32 cellular contexts compared by ENCODE assay signal in genomic region chr5:1897386-1897785, GRCh38. TPM values are rescaled to one million over a fixed set of nuclear protein-coding genes. Genes with fewer than 3 reads are reported as not detected.
"Had no signal": no experiment of that assay in that cellular context is flagged by ENCODE, and none has a peak within 500 bp of the region (broad histone marks: within the 10 kb centered on the region; RNA-seq: fewer than 3 reads in every experiment).

No MANE protein-coding gene starts in this region.

- H3K4me3 Mint-ChIP-seq: activated B cell treated with CpG ODN at 0.5 μM for 24 hours; activated CD8-positive, alpha-beta T cell treated with anti-CD3 and anti-CD28 coated beads for 36 hours; activated naive CD8-positive, alpha-beta T cell; activated T-cell treated with anti-CD3 and anti-CD28 coated beads, Interleukin-2, amount 50 U/mL, for 4 hours; activated T-helper 17 cell treated with anti-CD3 and anti-CD28 coated beads, Interleukin-2, amount 50 U/mL, for 72 hours; central memory CD8-positive, alpha-beta T cell; effector memory CD8-positive, alpha-beta T cell; T-helper 17 cell; T-helper 2 cell treated with Interferon-gamma antibody and Interleukin-4, amounts not matched to agents 5 μg/mL and 100 μg/mL, for 36 hours had no signal

- H3K36me3 Mint-ChIP-seq: activated naive CD8-positive, alpha-beta T cell had no signal

- H3K9me3 ChIP-seq: body of pancreas, gastrocnemius medialis had no signal

- ATAC-seq: activated CD4-positive, CD25-positive, alpha-beta regulatory T cell treated with anti-CD3 and anti-CD28 coated beads, Interleukin-2, amount 50 U/mL, for 24 hours; activated CD8-positive, alpha-beta T cell treated with anti-CD3 and anti-CD28 coated beads for 36 hours; activated T-cell treated with anti-CD3 and anti-CD28 coated beads, Interleukin-2, amount 50 U/mL, for 4 hours; activated T-helper 17 cell treated with anti-CD3 and anti-CD28 coated beads, Interleukin-2, amount 50 U/mL, for 72 hours; body of pancreas; effector memory CD8-positive, alpha-beta T cell; foreskin keratinocyte; gastrocnemius medialis; T-helper 17 cell had no signal

- H3K27me3 ChIP-seq: body of pancreas, foreskin keratinocyte, gastrocnemius medialis had no signal

- H3K4me1 ChIP-seq: body of pancreas, esophagus muscularis mucosa, foreskin keratinocyte, gastrocnemius medialis had no signal

- H3K9me3 Mint-ChIP-seq: activated B cell treated with CpG ODN at 0.5 μM for 24 hours; activated CD8-positive, alpha-beta T cell treated with anti-CD3 and anti-CD28 coated beads for 36 hours; activated T-cell treated with anti-CD3 and anti-CD28 coated beads, Interleukin-2, amount 50 U/mL, for 4 hours; activated T-helper 17 cell treated with anti-CD3 and anti-CD28 coated beads, Interleukin-2, amount 50 U/mL, for 72 hours; central memory CD8-positive, alpha-beta T cell; effector memory CD8-positive, alpha-beta T cell; T-helper 2 cell treated with Interferon-gamma antibody and Interleukin-4, amounts not matched to agents 5 μg/mL and 100 μg/mL, for 36 hours had no signal

- H3K27ac Mint-ChIP-seq: activated B cell treated with CpG ODN at 0.5 μM for 24 hours; activated CD8-positive, alpha-beta T cell treated with anti-CD3 and anti-CD28 coated beads for 36 hours; activated naive CD8-positive, alpha-beta T cell; activated T-helper 17 cell treated with anti-CD3 and anti-CD28 coated beads, Interleukin-2, amount 50 U/mL, for 72 hours; effector memory CD8-positive, alpha-beta T cell; T-helper 17 cell; T-helper 2 cell treated with Interferon-gamma antibody and Interleukin-4, amounts not matched to agents 5 μg/mL and 100 μg/mL, for 36 hours had no signal

- H3K36me3 ChIP-seq: cardiac muscle cell, esophagus muscularis mucosa, gastrocnemius medialis, WERI-Rb-1 had no signal

- DNase-seq: activated B cell treated with CpG ODN at 0.5 μM for 24 hours; activated CD4-positive, alpha-beta T cell treated with anti-CD3 and anti-CD28 coated beads for 48 hours; activated CD4-positive, alpha-beta T cell treated with anti-CD3 and anti-CD28 coated beads, Interleukin-2, amount 50 U/mL, for 1 hour; activated CD4-positive, alpha-beta T cell treated with anti-CD3 and anti-CD28 coated beads, Interleukin-2, amount 50 U/mL, for 48 hours; activated CD8-positive, alpha-beta memory T cell treated with anti-CD3 and anti-CD28 coated beads for 24 hours; activated CD8-positive, alpha-beta T cell treated with anti-CD3 and anti-CD28 coated beads for 36 hours; activated effector memory CD4-positive, alpha-beta T cell treated with Interleukin-2 at 50 U/mL for 16 hours; activated gamma-delta T cell treated with Interleukin-2 at 50 U/mL for 16 hours; activated naive CD4-positive, alpha-beta T cell treated with anti-CD3 and anti-CD28 coated beads, Interleukin-2, amount 50 U/mL, for 16 hours; activated naive CD4-positive, alpha-beta T cell treated with Interleukin-2 at 50 U/mL for 16 hours; activated T-cell treated with anti-CD3 and anti-CD28 coated beads, Interleukin-2, amount 50 U/mL, for 4 hours; amniotic stem cell; anterior cingulate cortex; body of pancreas; cortex of kidney; dermis blood vessel endothelial cell; effector CD4-positive, alpha-beta T cell; effector memory CD8-positive, alpha-beta T cell; erythroblast; foreskin keratinocyte; gastrocnemius medialis; T-helper 1 cell; T-helper 17 cell; T1000; WERI-Rb-1 had no signal

- H3K27ac ChIP-seq: body of pancreas, cardiac muscle cell, esophagus muscularis mucosa, foreskin keratinocyte, gastrocnemius medialis, WERI-Rb-1 had no signal

- H3K4me3 ChIP-seq: body of pancreas, cardiac muscle cell, esophagus muscularis mucosa, gastrocnemius medialis had no signal

- H3K4me1 Mint-ChIP-seq: activated B cell treated with CpG ODN at 0.5 μM for 24 hours; activated T-helper 17 cell treated with anti-CD3 and anti-CD28 coated beads, Interleukin-2, amount 50 U/mL, for 72 hours; central memory CD8-positive, alpha-beta T cell had no signal

RNA-seq across cellular contexts. Expression of gene IRX4, which starts 14.7 kb away (rescaled TPM):
- total RNA-seq: activated B cell treated with CpG ODN at 0.5 μM for 24 hours; activated CD8-positive, alpha-beta T cell treated with anti-CD3 and anti-CD28 coated beads for 36 hours; activated T-cell treated with anti-CD3 and anti-CD28 coated beads, Interleukin-2, amount 50 U/mL, for 4 hours; activated T-helper 17 cell treated with anti-CD3 and anti-CD28 coated beads, Interleukin-2, amount 50 U/mL, for 72 hours; body of pancreas; dermis blood vessel endothelial cell; esophagus muscularis mucosa; T-helper 17 cell had no signal
